In genomic region chr1:54230507-54231339, GRCh38 we compare ENCODE assay signal across 1 cellular context.
A peak's percentile ranks its signal among the peaks of the same experiment; 100 is the strongest.
TF ChIP-seq lines count a peak whose summit lies in the region.

No MANE protein-coding gene starts in this region.

TF ChIP-seq in K562, 482 proteins besides CTCF, POLR2A, EP300 and RAD21 (continued from another document):
- TF ChIP-seq, protein P1, sequence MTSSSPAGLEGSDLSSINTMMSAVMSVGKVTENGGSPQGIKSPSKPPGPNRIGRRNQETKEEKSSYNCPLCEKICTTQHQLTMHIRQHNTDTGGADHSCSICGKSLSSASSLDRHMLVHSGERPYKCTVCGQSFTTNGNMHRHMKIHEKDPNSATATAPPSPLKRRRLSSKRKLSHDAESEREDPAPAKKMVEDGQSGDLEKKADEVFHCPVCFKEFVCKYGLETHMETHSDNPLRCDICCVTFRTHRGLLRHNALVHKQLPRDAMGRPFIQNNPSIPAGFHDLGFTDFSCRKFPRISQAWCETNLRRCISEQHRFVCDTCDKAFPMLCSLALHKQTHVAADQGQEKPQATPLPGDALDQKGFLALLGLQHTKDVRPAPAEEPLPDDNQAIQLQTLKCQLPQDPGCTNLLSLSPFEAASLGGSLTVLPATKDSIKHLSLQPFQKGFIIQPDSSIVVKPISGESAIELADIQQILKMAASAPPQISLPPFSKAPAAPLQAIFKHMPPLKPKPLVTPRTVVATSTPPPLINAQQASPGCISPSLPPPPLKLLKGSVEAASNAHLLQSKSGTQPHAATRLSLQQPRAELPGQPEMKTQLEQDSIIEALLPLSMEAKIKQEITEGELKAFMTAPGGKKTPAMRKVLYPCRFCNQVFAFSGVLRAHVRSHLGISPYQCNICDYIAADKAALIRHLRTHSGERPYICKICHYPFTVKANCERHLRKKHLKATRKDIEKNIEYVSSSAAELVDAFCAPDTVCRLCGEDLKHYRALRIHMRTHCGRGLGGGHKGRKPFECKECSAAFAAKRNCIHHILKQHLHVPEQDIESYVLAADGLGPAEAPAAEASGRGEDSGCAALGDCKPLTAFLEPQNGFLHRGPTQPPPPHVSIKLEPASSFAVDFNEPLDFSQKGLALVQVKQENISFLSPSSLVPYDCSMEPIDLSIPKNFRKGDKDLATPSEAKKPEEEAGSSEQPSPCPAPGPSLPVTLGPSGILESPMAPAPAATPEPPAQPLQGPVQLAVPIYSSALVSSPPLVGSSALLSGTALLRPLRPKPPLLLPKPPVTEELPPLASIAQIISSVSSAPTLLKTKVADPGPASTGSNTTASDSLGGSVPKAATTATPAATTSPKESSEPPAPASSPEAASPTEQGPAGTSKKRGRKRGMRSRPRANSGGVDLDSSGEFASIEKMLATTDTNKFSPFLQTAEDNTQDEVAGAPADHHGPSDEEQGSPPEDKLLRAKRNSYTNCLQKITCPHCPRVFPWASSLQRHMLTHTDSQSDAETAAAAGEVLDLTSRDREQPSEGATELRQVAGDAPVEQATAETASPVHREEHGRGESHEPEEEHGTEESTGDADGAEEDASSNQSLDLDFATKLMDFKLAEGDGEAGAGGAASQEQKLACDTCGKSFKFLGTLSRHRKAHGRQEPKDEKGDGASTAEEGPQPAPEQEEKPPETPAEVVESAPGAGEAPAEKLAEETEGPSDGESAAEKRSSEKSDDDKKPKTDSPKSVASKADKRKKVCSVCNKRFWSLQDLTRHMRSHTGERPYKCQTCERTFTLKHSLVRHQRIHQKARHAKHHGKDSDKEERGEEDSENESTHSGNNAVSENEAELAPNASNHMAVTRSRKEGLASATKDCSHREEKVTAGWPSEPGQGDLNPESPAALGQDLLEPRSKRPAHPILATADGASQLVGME (CRISPR knock-in tag; IDR thresholded peaks at IDR 0.05) = no peak
- TF ChIP-seq ELK3 (CRISPR knock-in tag; IDR thresholded peaks at IDR 0.05) (no peak), CBX5 (IDR thresholded peaks at IDR 0.05; ENCODE audit: borderline replicate concordance, low read depth) (no peak), RCOR1 (IDR thresholded peaks at IDR 0.05; ENCODE audit: borderline replicate concordance in 1 of 2, low read depth in 2 of 2, low read length in 2 of 2) (peak in 1 of 2 experiments; percentile 67; a peak in 1 of 4 replicates), ATF7 (IDR thresholded peaks at IDR 0.05) (0 out of 2 replicates have a peak, but pooled peaks have one; percentile 32), MEIS2 (IDR thresholded peaks at IDR 0.05; ENCODE audit: partially characterized antibody) (peak; percentile 74), RFX1 (IDR thresholded peaks at IDR 0.05) (no peak), SRSF9 (IDR thresholded peaks at IDR 0.05; ENCODE audit: borderline replicate concordance, low read depth, low read length) (no peak), SMAD4 (CRISPR knock-in tag; conservative IDR thresholded peaks at IDR 0.05) (0 out of 2 replicates have a peak, but pooled peaks have one; percentile 19), PPARD (CRISPR knock-in tag; IDR thresholded peaks at IDR 0.05) (no peak), U2AF2 (optimal IDR thresholded peaks at IDR 0.05; ENCODE audit: low read depth, low read length) (no peak), BHLHE40 (IDR thresholded peaks at IDR 0.05; ENCODE audit: low read length) (no peak), DIDO1 (tag; IDR thresholded peaks at IDR 0.05; ENCODE audit: low read depth) (no peak), SLC30A9 (CRISPR knock-in tag; IDR thresholded peaks at IDR 0.05) (no peak), STAT6 (CRISPR knock-in tag; IDR thresholded peaks at IDR 0.05) (no peak), ARID4B (CRISPR knock-in tag; IDR thresholded peaks at IDR 0.05) (no peak), GABPB1 (CRISPR knock-in tag; IDR thresholded peaks at IDR 0.05) (0 out of 2 replicates have a peak, but pooled peaks have one; percentile 50), SPI1 (IDR thresholded peaks at IDR 0.05; ENCODE audit: borderline replicate concordance, low read depth, low read length) (no peak), HDAC1 (IDR thresholded peaks at IDR 0.05) (no peak), NFIC (IDR thresholded peaks at IDR 0.05) (no peak), ZNF316 (IDR thresholded peaks at IDR 0.05) (peak; percentile 27; the same call in 1 of the 2 replicates), FOXP4 (CRISPR knock-in tag; IDR thresholded peaks at IDR 0.05; ENCODE audit: borderline replicate concordance) (no peak), DPF2 (IDR thresholded peaks at IDR 0.05) (peak; percentile 51; the same call in 1 of the 2 replicates), JUN (IDR thresholded peaks at IDR 0.05; ENCODE audit: borderline replicate concordance, low read depth, low read length) (no peak), JUN (CRISPR knock-in tag; IDR thresholded peaks at IDR 0.05; ENCODE audit: borderline replicate concordance) (no peak), JUND (IDR thresholded peaks at IDR 0.05; ENCODE audit: borderline replicate concordance, low read depth, low read length) (no peak), JUND (tag; IDR thresholded peaks at IDR 0.05; ENCODE audit: borderline replicate concordance, low read depth, low read length) (peak; percentile 52; the same call in 1 of the 3 replicates), ZBTB11 (CRISPR knock-in tag; IDR thresholded peaks at IDR 0.05) (no peak), ZNF384 (IDR thresholded peaks at IDR 0.05; ENCODE audit: low read depth, low read length) (no peak)
- TF ChIP-seq, protein P2, sequence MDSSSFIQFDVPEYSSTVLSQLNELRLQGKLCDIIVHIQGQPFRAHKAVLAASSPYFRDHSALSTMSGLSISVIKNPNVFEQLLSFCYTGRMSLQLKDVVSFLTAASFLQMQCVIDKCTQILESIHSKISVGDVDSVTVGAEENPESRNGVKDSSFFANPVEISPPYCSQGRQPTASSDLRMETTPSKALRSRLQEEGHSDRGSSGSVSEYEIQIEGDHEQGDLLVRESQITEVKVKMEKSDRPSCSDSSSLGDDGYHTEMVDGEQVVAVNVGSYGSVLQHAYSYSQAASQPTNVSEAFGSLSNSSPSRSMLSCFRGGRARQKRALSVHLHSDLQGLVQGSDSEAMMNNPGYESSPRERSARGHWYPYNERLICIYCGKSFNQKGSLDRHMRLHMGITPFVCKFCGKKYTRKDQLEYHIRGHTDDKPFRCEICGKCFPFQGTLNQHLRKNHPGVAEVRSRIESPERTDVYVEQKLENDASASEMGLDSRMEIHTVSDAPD (CRISPR knock-in tag; IDR thresholded peaks at IDR 0.05) = no peak
- TF ChIP-seq, protein P3, sequence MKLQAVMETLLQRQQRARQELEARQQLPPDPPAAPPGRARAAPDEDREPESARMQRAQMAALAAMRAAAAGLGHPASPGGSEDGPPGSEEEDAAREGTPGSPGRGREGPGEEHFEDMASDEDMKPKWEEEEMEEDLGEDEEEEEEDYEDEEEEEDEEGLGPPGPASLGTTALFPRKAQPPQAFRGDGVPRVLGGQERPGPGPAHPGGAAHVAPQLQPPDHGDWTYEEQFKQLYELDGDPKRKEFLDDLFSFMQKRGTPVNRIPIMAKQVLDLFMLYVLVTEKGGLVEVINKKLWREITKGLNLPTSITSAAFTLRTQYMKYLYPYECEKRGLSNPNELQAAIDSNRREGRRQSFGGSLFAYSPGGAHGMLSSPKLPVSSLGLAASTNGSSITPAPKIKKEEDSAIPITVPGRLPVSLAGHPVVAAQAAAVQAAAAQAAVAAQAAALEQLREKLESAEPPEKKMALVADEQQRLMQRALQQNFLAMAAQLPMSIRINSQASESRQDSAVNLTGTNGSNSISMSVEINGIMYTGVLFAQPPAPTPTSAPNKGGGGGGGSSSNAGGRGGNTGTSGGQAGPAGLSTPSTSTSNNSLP (IDR thresholded peaks at IDR 0.05; ENCODE audit: borderline replicate concordance, low read depth, low read length) = no peak
